In the genomic region with DNA sequence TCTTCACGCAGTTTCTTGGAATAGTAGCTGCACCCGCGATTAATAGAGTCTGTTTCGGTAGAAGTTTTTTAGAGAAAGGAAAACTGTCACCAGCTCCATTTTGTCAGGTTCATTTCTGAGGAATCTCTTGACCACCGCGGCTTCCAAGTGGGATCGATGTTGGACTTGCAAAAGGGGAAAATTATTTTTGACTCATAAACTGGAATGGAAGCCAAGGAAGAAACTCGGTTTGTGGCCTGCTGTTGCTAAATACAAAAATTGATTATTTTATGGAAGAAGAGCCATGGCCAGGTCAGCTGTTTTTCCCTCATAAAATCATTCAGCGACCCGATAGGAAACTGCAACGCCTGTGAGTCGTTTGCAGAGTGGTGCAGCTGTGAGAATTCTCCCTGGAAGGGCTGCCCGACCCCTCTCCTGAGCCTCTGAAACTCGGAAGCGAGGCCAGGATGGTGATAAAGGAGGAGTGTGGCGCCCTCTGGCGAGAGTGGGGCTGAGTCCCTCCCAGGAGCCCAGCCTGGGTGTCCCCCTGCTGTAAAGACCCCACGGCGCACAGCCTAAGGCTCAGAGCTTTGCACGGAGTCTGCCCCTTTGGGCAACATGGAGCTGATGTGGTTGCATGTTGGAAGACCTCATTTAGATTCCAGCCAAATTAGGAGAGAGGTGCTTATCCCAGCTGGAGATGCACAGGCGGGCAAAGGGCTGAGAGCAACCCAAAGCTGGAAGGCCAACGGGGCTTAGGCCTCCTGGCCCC, we compare ENCODE assay signal across 8 cellular contexts.
DNase-seq lines count a peak whose midpoint lies in the region; TF ChIP-seq lines count a peak whose summit lies in the region.

No MANE protein-coding gene starts in this region.

- peaks cover 3% of the 10 kb centered on the region for H3K27me3 Mint-ChIP-seq in type B pancreatic cell

- no peaks in the 10 kb centered on the region for H3K27me3 ChIP-seq in ACC112 (ENCODE audit: insufficient read depth, low read length)

- H3K79me2 ChIP-seq in ACC112 (ENCODE audit: control insufficient read depth, insufficient read depth, low read length, unreplicated experiment) = no peaks in the 10 kb centered on the region

- peak overlapping the region; percentile 53 for H2AFZ ChIP-seq in ACC112 (ENCODE audit: low read length, unreplicated experiment)

- peak; percentile 81 for DNase-seq in GM13977 (ENCODE audit: low spot score)
- peak; percentile 70 for DNase-seq in RPMI8226
- DNase-seq in activated T-helper 9 cell treated with anti-CD3 and anti-CD28 coated beads, Interleukin-2, amount 50 U/mL, for 16 hours (ENCODE audit: low read depth) = peak; percentile 44
- DNase-seq in globus pallidus (ENCODE audit: low spot score) = peak; percentile 69
- peak; percentile 63 for DNase-seq in pons (ENCODE audit: low spot score)
- DNase-seq in type B pancreatic cell (ENCODE audit: extremely low spot score, unreplicated experiment) = peak; percentile 81
- no peak for DNase-seq in COLO829 (ENCODE audit: low spot score)

- H3K9me3 Mint-ChIP-seq in type B pancreatic cell = no peaks in the 10 kb centered on the region

- no peaks in the 10 kb centered on the region for H3K36me3 Mint-ChIP-seq in type B pancreatic cell

- no peak overlapping the region for H3K4me3 ChIP-seq in ACC112 (ENCODE audit: low read depth, low read length)

- H3K4me3 Mint-ChIP-seq in type B pancreatic cell = no peak overlapping the region

- H3K4me1 Mint-ChIP-seq in type B pancreatic cell (ENCODE audit: unreplicated experiment) = peaks cover 27% of the 10 kb centered on the region

- no peaks in the 10 kb centered on the region for H3K36me3 ChIP-seq in ACC112 (ENCODE audit: insufficient read depth, low read length)

- in situ Hi-C loops in GM13977 (cut with MboI; ENCODE audit: low pct_unique_long_range_greater_than_20kb, low sequenced_read_pairs, unreplicated experiment) = loop anchor here (10.0 kb wide), 1 partner anchor 171 kb away; no protein-coding TSS in a partner anchor

- no peak overlapping the region for H3K27ac ChIP-seq in ACC112 (ENCODE audit: low read depth, low read length)

- TF ChIP-seq CTCF in GM13977 (IDR thresholded peaks at IDR 0.05; ENCODE audit: extremely low read depth, insufficient read depth, missing control alignments) (peak; percentile 90), type B pancreatic cell (conservative IDR thresholded peaks at IDR 0.05) (peak; percentile 82)

- no peaks in the 10 kb centered on the region for H3K4me1 ChIP-seq in ACC112 (ENCODE audit: control insufficient read depth, insufficient read depth, low read length, unreplicated experiment)

- no peak overlapping the region for H3K27ac Mint-ChIP-seq in type B pancreatic cell
